Comparison of ENCODE assay signal across 7 cellular contexts in the genomic region with DNA sequence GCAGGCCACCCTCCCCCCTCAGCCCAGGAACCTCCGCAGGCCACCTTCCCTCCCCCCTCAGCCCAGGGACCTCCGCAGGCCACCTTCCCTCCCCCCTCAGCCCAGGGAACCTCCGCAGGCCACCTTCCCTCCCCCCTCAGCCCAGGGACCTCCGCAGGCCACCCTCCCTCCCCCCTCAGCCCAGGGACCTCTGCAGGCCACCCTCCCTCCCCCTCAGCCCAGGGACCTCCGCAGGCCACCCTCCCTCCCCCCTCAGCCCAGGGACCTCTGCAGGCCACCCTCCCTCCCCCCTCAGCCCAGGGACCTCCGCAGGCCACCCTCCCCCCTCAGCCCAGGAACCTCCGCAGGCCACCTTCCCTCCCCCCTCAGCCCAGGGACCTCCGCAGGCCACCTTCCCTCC. TPM values are rescaled to one million over a fixed set of nuclear protein-coding genes. Genes with fewer than 3 reads are reported as not detected.
"Had no signal": no experiment of that assay in that cellular context is flagged by ENCODE, and none has a peak within 500 bp of the region (broad histone marks: within the 10 kb centered on the region; RNA-seq: fewer than 3 reads in every experiment).

No MANE protein-coding gene starts in this region.

RNA-seq across cellular contexts. Expression of gene NEU4, which starts 2.8 kb away (rescaled TPM):
- total RNA-seq: activated CD8-positive, alpha-beta memory T cell treated with anti-CD3 and anti-CD28 coated beads for 36 hours; activated naive CD4-positive, alpha-beta T cell treated with anti-CD3 and anti-CD28 coated beads for 36 hours; ascending aorta; bronchial epithelial cell had no signal

RNA-seq across cellular contexts. Expression of gene GAL3ST2, which starts 29.6 kb away (rescaled TPM):
- total RNA-seq: activated B cell treated with CpG ODN at 0.5 μM for 24 hours; activated naive CD4-positive, alpha-beta T cell treated with anti-CD3 and anti-CD28 coated beads for 36 hours; ascending aorta; bronchial epithelial cell had no signal
- polyA plus RNA-seq: cardiac muscle cell had no signal

RNA-seq across cellular contexts. Expression of gene PDCD1, which starts 52.5 kb away (rescaled TPM):
- total RNA-seq: ascending aorta, bronchial epithelial cell, cardiac muscle cell, chondrocyte had no signal
- polyA plus RNA-seq: cardiac muscle cell had no signal
